Comparison of ENCODE assay signal across 9 cellular contexts in the genomic region with DNA sequence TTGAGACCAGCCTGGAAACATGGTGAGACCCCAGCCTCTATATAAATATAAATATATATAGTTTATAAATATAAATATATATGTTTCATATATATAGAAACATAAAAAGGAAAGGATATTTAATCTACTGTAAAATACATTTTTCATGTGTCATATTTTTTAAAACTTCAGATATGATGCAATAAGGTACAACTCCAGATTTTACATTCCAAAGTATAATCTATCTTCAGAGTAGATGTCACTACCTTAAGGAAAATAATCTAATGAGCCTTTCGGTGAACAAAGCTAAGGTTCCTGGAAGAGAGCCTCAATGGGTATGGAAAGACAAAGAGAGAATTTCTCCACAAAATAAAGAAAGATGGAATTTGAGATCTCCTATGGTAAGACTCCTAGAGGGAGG. TPM values are rescaled to one million over a fixed set of nuclear protein-coding genes. Genes with fewer than 3 reads are reported as not detected.
"Had no signal": no experiment of that assay in that cellular context is flagged by ENCODE, and none has a peak within 500 bp of the region (broad histone marks: within the 10 kb centered on the region; RNA-seq: fewer than 3 reads in every experiment).

No MANE protein-coding gene starts in this region.

- FAIRE-seq: G401.6, GM12878, GM12891, GM12892, GM18507, GM19239 had no signal

- H3K4me3 ChIP-seq: GM12878 had no signal

- DNase-seq: GDM1, GF-D8 had no signal

- ATAC-seq: GM12878 had no signal

RNA-seq across cellular contexts. Expression of a gene that starts 16.9 kb away (rescaled TPM):
- total RNA-seq: G401 had no signal
